Comparison of ENCODE assay signal across 10 cellular contexts in genomic region chr4:2817136-2817535, GRCh38. TPM values are rescaled to one million over a fixed set of nuclear protein-coding genes. Genes with fewer than 3 reads are reported as not detected.
DNase-seq lines count a peak whose midpoint lies in the region; ATAC-seq and TF ChIP-seq lines count a peak whose summit lies in the region.
"Had no signal": no experiment of that assay in that cellular context is flagged by ENCODE, and none has a peak within 500 bp of the region (broad histone marks: within the 10 kb centered on the region; RNA-seq: fewer than 3 reads in every experiment).

No MANE protein-coding gene starts in this region.

- no peaks in the 10 kb centered on the region for H3K9me2 ChIP-seq in hepatocyte (replicated peaks; ENCODE audit: insufficient read depth)

- peak overlapping the region; percentile 78 for H3K4me2 ChIP-seq in hepatocyte

- no peak overlapping the region for H3K4me3 ChIP-seq in hepatocyte

- TF ChIP-seq CTCF in activated B cell treated with CpG ODN at 0.5 μM for 24 hours (IDR thresholded peaks at IDR 0.05) (no peak), hepatocyte (IDR thresholded peaks at IDR 0.05; ENCODE audit: poor library complexity) (no peak), type B pancreatic cell (conservative IDR thresholded peaks at IDR 0.05) (no peak)

- 100% methylated on average over 4 of the region's 4 CpGs for WGBS in hepatocyte (ENCODE audit: low lambda C conversion rate, missing lambda C conversion rate)

- H3K36me3 ChIP-seq in hepatocyte (replicated peaks; ENCODE audit: insufficient read depth, low read depth) = no peaks in the 10 kb centered on the region

- peaks cover 32% of the 10 kb centered on the region for H3K79me2 ChIP-seq in hepatocyte

- H3K36me3 Mint-ChIP-seq in activated B cell treated with CpG ODN at 0.5 μM for 24 hours (ENCODE audit: low read depth) (peaks cover 9% of the 10 kb centered on the region), type B pancreatic cell (peaks cover 7% of the 10 kb centered on the region)

- H3K4me1 Mint-ChIP-seq in activated B cell treated with CpG ODN at 0.5 μM for 24 hours = peaks cover 65% of the 10 kb centered on the region
- peaks cover 10% of the 10 kb centered on the region for H3K4me1 Mint-ChIP-seq in type B pancreatic cell (ENCODE audit: unreplicated experiment)

- peaks cover 8% of the 10 kb centered on the region for H3K9me3 ChIP-seq in hepatocyte (ENCODE audit: low read depth)

- POLR2A ChIA-PET in activated B cell treated with CpG ODN at 0.5 μM for 24 hours (lab: Charles Lee) = interaction anchor here (1.0 to 1.7 kb wide), 2 partner anchors 15 to 30 kb away, joined by 3 to 5 read pairs; no protein-coding TSS in a partner anchor

- H3K4me1 ChIP-seq in hepatocyte (ENCODE audit: insufficient read depth) = peaks cover 10% of the 10 kb centered on the region

- H3K27ac Mint-ChIP-seq in activated B cell treated with CpG ODN at 0.5 μM for 24 hours (peak overlapping the region; percentile 24), type B pancreatic cell (peak overlapping the region; percentile 84)

- peak; percentile 23 for DNase-seq in Right ventricle myocardium inferior (ENCODE audit: missing footprints)
- DNase-seq in Right ventricle myocardium superior = no peak
- DNase-seq in activated B cell treated with CpG ODN at 0.5 μM for 24 hours = no peak
- no peak for DNase-seq in hepatocyte (ENCODE audit: low spot score)
- DNase-seq in type B pancreatic cell (ENCODE audit: extremely low spot score, unreplicated experiment) = no peak
- no peak for DNase-seq in anterior cingulate cortex (lab: John Stamatoyannopoulos, UW)
- DNase-seq in Kasumi-1 (lab: John Stamatoyannopoulos, UW) = no peak
- DNase-seq in effector CD4-positive, alpha-beta T cell = no peak
- DNase-seq: NCI-H510A, SHP77 had no signal

- ATAC-seq in Right ventricle myocardium inferior (no peak), Right ventricle myocardium superior (ENCODE audit: poor library complexity) (no peak), activated B cell treated with CpG ODN at 0.5 μM for 24 hours (ENCODE audit: low read depth) (no peak)

- peaks cover 2% of the 10 kb centered on the region for H4K20me1 ChIP-seq in hepatocyte (ENCODE audit: insufficient read depth, poor library complexity, severe bottlenecking)

- intact Hi-C loops in Right ventricle myocardium inferior (cut with DNase I) (no loop called here), Right ventricle myocardium superior (cut with DNase I) (no loop called here), activated B cell treated with CpG ODN at 0.5 μM for 24 hours (cut with micrococcal nuclease) (loop anchor here (1.0 kb wide), 1 partner anchor 15 kb away; no protein-coding TSS in a partner anchor)

- H3K4me3 Mint-ChIP-seq in activated B cell treated with CpG ODN at 0.5 μM for 24 hours (peak overlapping the region; percentile 73), type B pancreatic cell (peak overlapping the region; percentile 87)

- H3K27me3 Mint-ChIP-seq in activated B cell treated with CpG ODN at 0.5 μM for 24 hours (no peaks in the 10 kb centered on the region), type B pancreatic cell (no peaks in the 10 kb centered on the region)

- H3K9me3 Mint-ChIP-seq in activated B cell treated with CpG ODN at 0.5 μM for 24 hours (no peaks in the 10 kb centered on the region), type B pancreatic cell (peaks cover 8% of the 10 kb centered on the region)

- no peaks in the 10 kb centered on the region for H3K27me3 ChIP-seq in hepatocyte

- H3K27ac ChIP-seq in hepatocyte = no peak overlapping the region

- H2AFZ ChIP-seq in hepatocyte = no peak overlapping the region

- CTCF ChIA-PET in activated B cell treated with CpG ODN at 0.5 μM for 24 hours (lab: Charles Lee) = interaction anchor here (0.6 kb wide), 1 partner anchor 111 kb away, joined by 3 read pairs; no protein-coding TSS in a partner anchor

RNA-seq across cellular contexts. Expression of gene SH3BP2, which starts 24.3 kb away (rescaled TPM):
- total RNA-seq in Right ventricle myocardium inferior (32.2 TPM), Right ventricle myocardium superior (24.9 TPM), activated B cell treated with CpG ODN at 0.5 μM for 24 hours (40.4 and 43.2 TPM in 2 replicates), hepatocyte (15.0 and 25.7 TPM in 2 replicates), type B pancreatic cell (ENCODE audit: low replicate concordance) (31.4 and 45.4 TPM in 2 replicates)
- polyA plus RNA-seq in hepatocyte = 24.3 and 29.6 TPM in 2 replicates

RNA-seq across cellular contexts. Expression of gene ADD1, which starts 26.5 kb away (rescaled TPM):
- total RNA-seq in Right ventricle myocardium inferior (231 TPM), Right ventricle myocardium superior (217 TPM), activated B cell treated with CpG ODN at 0.5 μM for 24 hours (326 and 340 TPM in 2 replicates), hepatocyte (143 and 179 TPM in 2 replicates), type B pancreatic cell (ENCODE audit: low replicate concordance) (197 and 235 TPM in 2 replicates)
- 174 and 208 TPM in 2 replicates for polyA plus RNA-seq in hepatocyte
